In the genomic region with DNA sequence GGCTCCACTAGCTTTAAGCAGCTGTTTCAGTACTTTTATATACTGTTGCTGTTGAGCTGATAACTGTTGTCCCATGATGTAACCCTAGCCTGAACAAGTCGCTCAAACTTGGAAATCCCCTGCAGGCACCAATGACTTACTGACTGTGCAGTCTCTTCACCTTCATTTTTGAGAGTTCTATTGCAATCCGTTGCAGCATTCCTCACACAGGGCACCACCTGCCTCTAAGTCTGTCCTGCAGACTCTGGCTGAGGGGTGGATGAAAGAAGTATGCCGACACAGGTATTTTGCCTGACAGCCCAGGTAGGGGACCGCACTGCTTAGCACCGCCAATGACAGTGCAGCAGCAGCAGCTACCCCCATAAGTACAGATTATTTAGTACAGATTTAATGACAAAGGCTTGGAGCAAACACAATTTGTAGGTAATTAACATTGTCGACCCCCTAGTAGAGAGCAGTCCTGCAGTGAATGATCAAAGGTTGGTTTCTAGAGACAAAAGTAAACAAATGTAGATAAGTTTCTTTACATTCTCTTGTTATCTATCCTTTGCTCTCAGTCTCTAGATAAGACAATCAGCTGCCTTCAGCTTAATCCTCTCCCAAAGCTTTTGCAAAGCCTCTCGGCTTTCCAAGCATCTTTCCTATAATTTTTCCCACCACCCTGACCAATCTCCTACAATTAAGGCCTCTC, we compare ENCODE assay signal across 22 cellular contexts.
DNase-seq lines count a peak whose midpoint lies in the region; ATAC-seq and TF ChIP-seq lines count a peak whose summit lies in the region.
"Had no signal": no experiment of that assay in that cellular context is flagged by ENCODE, and none has a peak within 500 bp of the region (broad histone marks: within the 10 kb centered on the region; RNA-seq: fewer than 3 reads in every experiment).

No MANE protein-coding gene starts in this region.

- no peaks in the 10 kb centered on the region for H3K27me3 ChIP-seq in endodermal cell (ENCODE audit: control insufficient read depth, insufficient read depth, low read length, poor library complexity, severe bottlenecking)
- H3K27me3 ChIP-seq in neural progenitor cell, result no peaks in the 10 kb centered on the region
- H3K27me3 ChIP-seq: BLaER1 treated with 17β-estradiol and CSF1 and Interleukin-3, amounts not matched to agents 10 nM and 100 nM had no signal

- 61% methylated on average over 4 to 7 of the region's 7 CpGs for WGBS in endodermal cell (ENCODE audit: insufficient coverage in 1 of 2, insufficient read length in 1 of 2), 2 experiments

- H3F3A ChIP-seq in neural progenitor cell (ENCODE audit: low read depth), result no peaks in the 10 kb centered on the region

- TF ChIP-seq CTCF in endodermal cell (conservative IDR thresholded peaks at IDR 0.05) (no peak), neural progenitor cell (IDR thresholded peaks at IDR 0.05) (no peak)

- no peak overlapping the region for H2AFZ ChIP-seq in neural progenitor cell (replicated peaks)
- H2AFZ ChIP-seq: PC-9 had no signal

- H4K20me1 ChIP-seq in neural progenitor cell (ENCODE audit: low read depth), result no peaks in the 10 kb centered on the region
- H4K20me1 ChIP-seq: BLaER1 treated with 17β-estradiol and CSF1 and Interleukin-3, amounts not matched to agents 10 nM and 100 nM had no signal

- H3K4me1 ChIP-seq in endodermal cell (ENCODE audit: control insufficient read depth, insufficient read depth, low read length) (peaks cover 5% of the 10 kb centered on the region), neural progenitor cell (no peaks in the 10 kb centered on the region)
- H3K4me1 ChIP-seq: A549; BLaER1 treated with 17β-estradiol and CSF1 and Interleukin-3, amounts not matched to agents 10 nM and 100 nM had no signal

- H3K27ac Mint-ChIP-seq in endodermal cell (peak overlapping the region; percentile 61), neural progenitor cell (no peak overlapping the region)

- no peak overlapping the region for H3K4me2 ChIP-seq in neural progenitor cell
- H3K4me2 ChIP-seq: A549; BLaER1 treated with 17β-estradiol and CSF1 and Interleukin-3, amounts not matched to agents 10 nM and 100 nM; PC-9 had no signal

- DNase-seq in ELF-1 (ENCODE audit: low read depth, low spot score) (peak; percentile 68), HuH-7 (ENCODE audit: low spot score) (peak; percentile 4), endodermal cell (peak; percentile 56), neural progenitor cell (ENCODE audit: low spot score) (peak; percentile 2), Right ventricle myocardium inferior (ENCODE audit: missing footprints) (no peak)
- DNase-seq: CD8-positive, alpha-beta memory T cell; DMS 273 treated with DMSO at 0.1 percent for 48 hours; DND-41; NCI-H1417; NCI-H187; NCI-H2107; NCI-H2227 treated with DMSO at 0.1 percent for 48 hours; NCI-H524; PC-9 had no signal

- H3K27me3 Mint-ChIP-seq in endodermal cell (ENCODE audit: insufficient read depth), result no peaks in the 10 kb centered on the region
- H3K27me3 Mint-ChIP-seq in neural progenitor cell (ENCODE audit: insufficient read depth, low read depth), result no peaks in the 10 kb centered on the region

- H3K9me3 ChIP-seq in endodermal cell (ENCODE audit: control insufficient read depth, low read length) (peaks cover 69% of the 10 kb centered on the region), neural progenitor cell (ENCODE audit: low read depth) (no peaks in the 10 kb centered on the region)
- H3K9me3 ChIP-seq: A549, HAP-1 had no signal

- H3K9me3 Mint-ChIP-seq in endodermal cell (peaks cover 68% of the 10 kb centered on the region), neural progenitor cell (peaks cover 2% of the 10 kb centered on the region)

- H3K4me3 Mint-ChIP-seq in endodermal cell (no peak overlapping the region), neural progenitor cell (no peak overlapping the region)

- no peak for ATAC-seq in GM21619 (IDR thresholded peaks at IDR 0.05; ENCODE audit: unreplicated experiment)
- no peak for ATAC-seq in GM21447 (IDR thresholded peaks at IDR 0.05; ENCODE audit: unreplicated experiment)
- no peak for ATAC-seq in Right ventricle myocardium inferior
- ATAC-seq: A549, K562 had no signal

- H3K36me3 ChIP-seq in endodermal cell (ENCODE audit: control insufficient read depth, insufficient read depth, low read length) (no peaks in the 10 kb centered on the region), neural progenitor cell (no peaks in the 10 kb centered on the region)
- H3K36me3 ChIP-seq: BLaER1 treated with 17β-estradiol and CSF1 and Interleukin-3, amounts not matched to agents 10 nM and 100 nM; HAP-1 had no signal

- H3K9ac ChIP-seq in endodermal cell (ENCODE audit: extremely low read depth, low read length, poor library complexity, severe bottlenecking) (no peak overlapping the region), neural progenitor cell (no peak overlapping the region)
- H3K9ac ChIP-seq: BLaER1 treated with 17β-estradiol and CSF1 and Interleukin-3, amounts not matched to agents 10 nM and 100 nM had no signal

- H3K27ac ChIP-seq in endodermal cell (ENCODE audit: low read depth, low read length) (no peak overlapping the region), neural progenitor cell (no peak overlapping the region)
- H3K27ac ChIP-seq: A549; BLaER1 treated with 17β-estradiol and CSF1 and Interleukin-3, amounts not matched to agents 10 nM and 100 nM; HL-60; PC-9; RWPE1 had no signal

- H3K36me3 Mint-ChIP-seq in endodermal cell (ENCODE audit: low read depth) (peaks cover 13% of the 10 kb centered on the region), neural progenitor cell (no peaks in the 10 kb centered on the region)
- H3K36me3 Mint-ChIP-seq: CD8-positive, alpha-beta memory T cell had no signal

- intact Hi-C loops in Right ventricle myocardium inferior (cut with DNase I), result no loop called here

- peak overlapping the region; percentile 74 for H3K4me3 ChIP-seq in endodermal cell (ENCODE audit: low read length)
- H3K4me3 ChIP-seq in neural progenitor cell, result no peak overlapping the region
- H3K4me3 ChIP-seq: A549; BLaER1 treated with 17β-estradiol and CSF1 and Interleukin-3, amounts not matched to agents 10 nM and 100 nM; HAP-1; K562; PC-9 had no signal

- H3K79me2 ChIP-seq in neural progenitor cell (ENCODE audit: low read depth), result no peaks in the 10 kb centered on the region

- H3K4me1 Mint-ChIP-seq in endodermal cell (no peaks in the 10 kb centered on the region), neural progenitor cell (no peaks in the 10 kb centered on the region)
- H3K4me1 Mint-ChIP-seq: CD8-positive, alpha-beta memory T cell had no signal
